Comparison of ENCODE assay signal across 31 cellular contexts in genomic region chr6:145602927-145603326, GRCh38.
"Had no signal": no experiment of that assay in that cellular context is flagged by ENCODE, and none has a peak within 500 bp of the region (broad histone marks: within the 10 kb centered on the region; RNA-seq: fewer than 3 reads in every experiment).

No MANE protein-coding gene starts in this region.

- DNase-seq: activated B cell treated with CpG ODN at 0.5 μM for 24 hours; activated CD4-positive, alpha-beta memory T cell treated with anti-CD3 and anti-CD28 coated beads for 36 hours; activated CD4-positive, alpha-beta T cell treated with anti-CD3 and anti-CD28 coated beads for 4 hours; activated CD4-positive, alpha-beta T cell treated with anti-CD3 and anti-CD28 coated beads, Interleukin-2, amount 10 ng/mL, durations not matched to agents 24 days and 14 days; activated CD4-positive, alpha-beta T cell treated with anti-CD3 and anti-CD28 coated beads, Interleukin-2, amount 50 U/mL, for 1 hour; activated CD4-positive, alpha-beta T cell treated with anti-CD3 and anti-CD28 coated beads, Interleukin-2, amount 50 U/mL, for 4 hours; activated CD4-positive, CD25-positive, alpha-beta regulatory T cell treated with anti-CD3 and anti-CD28 coated beads, Interleukin-2, amount 50 U/mL, for 72 hours; activated CD8-positive, alpha-beta memory T cell treated with anti-CD3 and anti-CD28 coated beads, Interleukin-2, amount 50 U/mL, for 4 hours; activated CD8-positive, alpha-beta T cell treated with anti-CD3 and anti-CD28 coated beads for 36 hours; activated effector memory CD4-positive, alpha-beta T cell treated with anti-CD3 and anti-CD28 coated beads, Interleukin-2, amount 50 U/mL, for 16 hours; activated gamma-delta T cell treated with Interleukin-2 at 50 U/mL for 16 hours; activated naive CD4-positive, alpha-beta T cell; activated naive CD4-positive, alpha-beta T cell treated with anti-CD3 and anti-CD28 coated beads for 36 hours; activated naive CD4-positive, alpha-beta T cell treated with anti-CD3 and anti-CD28 coated beads, Interleukin-2, amount 50 U/mL, for 16 hours; activated naive CD8-positive, alpha-beta T cell treated with anti-CD3 and anti-CD28 coated beads for 36 hours; activated T-cell treated with anti-CD3 and anti-CD28 coated beads for 4 hours; activated T-cell treated with anti-CD3 and anti-CD28 coated beads, Interleukin-2, amount 50 U/mL, for 1 hour; activated T-cell treated with anti-CD3 and anti-CD28 coated beads, Interleukin-2, amount 50 U/mL, for 4 hours; activated T-cell treated with anti-CD3 and anti-CD28 coated beads, Interleukin-2, amount 50 U/mL, for 72 hours; amygdala; anterior cingulate cortex; central memory CD4-positive, alpha-beta T cell; cerebellar nuclear complex; T-helper 1 cell; T-helper 2 cell; T-helper 9 cell had no signal

- H3K9me3 ChIP-seq: ascending aorta had no signal

- H3K36me3 ChIP-seq: ascending aorta, cardiac muscle cell had no signal

- H3K4me1 ChIP-seq: ascending aorta had no signal

- H3K4me3 ChIP-seq: ascending aorta, cardiac muscle cell had no signal

- ATAC-seq: activated CD8-positive, alpha-beta T cell treated with anti-CD3 and anti-CD28 coated beads for 36 hours; activated naive CD4-positive, alpha-beta T cell treated with anti-CD3 and anti-CD28 coated beads, Interleukin-2, amount 50 U/mL, for 72 hours; activated T-cell treated with anti-CD3 and anti-CD28 coated beads, Interleukin-2, amount 50 U/mL, for 4 hours; activated T-cell treated with anti-CD3 and anti-CD28 coated beads, Interleukin-2, amount 50 U/mL, for 72 hours; activated T-helper 17 cell treated with anti-CD3 and anti-CD28 coated beads, Interleukin-2, amount 50 U/mL, for 72 hours had no signal

- H3K27me3 ChIP-seq: ascending aorta, cardiac muscle cell had no signal

- H3K27ac ChIP-seq: ascending aorta, cardiac muscle cell, VCaP had no signal
